9 cellular contexts compared by ENCODE assay signal in the genomic region with DNA sequence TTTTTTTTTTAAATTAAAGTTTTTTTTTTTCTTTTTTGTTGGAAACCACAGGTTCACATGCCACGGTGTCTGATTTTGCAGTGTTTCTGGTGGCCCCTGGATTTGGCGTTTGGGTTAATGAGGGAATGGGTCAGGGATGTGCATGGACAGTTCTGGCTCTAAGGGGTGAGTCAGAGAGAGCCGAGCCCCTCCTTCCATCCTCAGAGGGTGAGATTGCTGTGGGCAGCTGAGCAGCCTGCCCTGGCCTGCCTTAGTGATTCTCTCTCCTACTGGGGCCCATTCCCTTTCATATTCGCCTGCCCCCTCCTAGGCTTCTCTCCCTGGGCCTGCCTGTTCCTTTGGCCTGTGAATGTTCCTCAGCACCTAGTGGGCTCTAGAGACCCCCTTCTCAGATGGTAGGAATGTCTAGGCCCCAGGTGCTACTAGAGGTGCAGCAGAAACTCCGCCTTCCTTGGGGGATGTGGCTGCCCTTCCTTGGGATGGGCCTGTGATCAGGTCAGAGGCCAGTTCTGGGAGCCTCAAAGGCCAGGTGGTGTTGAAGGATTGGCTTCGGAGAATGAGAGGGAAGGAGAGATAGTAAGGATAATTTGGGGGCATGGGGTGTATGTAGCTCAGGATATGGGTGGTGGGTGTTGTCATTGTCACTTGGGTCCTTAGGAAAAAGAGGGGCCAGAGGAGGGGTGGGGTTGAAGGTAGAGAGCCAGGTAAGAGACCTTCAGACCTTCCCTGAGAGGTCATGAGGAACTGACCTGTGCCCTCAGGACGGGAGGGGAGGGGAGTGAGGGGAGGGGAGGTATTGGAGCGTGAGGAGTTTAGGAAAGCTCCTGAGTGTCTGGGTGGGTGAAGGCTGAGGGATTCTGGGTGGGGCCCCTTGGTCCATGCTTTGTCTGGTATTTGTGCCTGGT. TPM values are rescaled to one million over a fixed set of nuclear protein-coding genes. Genes with fewer than 3 reads are reported as not detected.
A peak's percentile ranks its signal among the peaks of the same experiment; 100 is the strongest.
DNase-seq lines count a peak whose midpoint lies in the region; ATAC-seq and TF ChIP-seq lines count a peak whose summit lies in the region.
"Had no signal": no experiment of that assay in that cellular context is flagged by ENCODE, and none has a peak within 500 bp of the region (broad histone marks: within the 10 kb centered on the region; RNA-seq: fewer than 3 reads in every experiment).

No MANE protein-coding gene starts in this region.

- BruUV-seq in OCI-LY7 (replicated peaks; lab: Mats Ljungman, UMichigan) = no TSS peak

- no peak overlapping the region for H2AFZ ChIP-seq in OCI-LY7 (ENCODE audit: low read length)

- intact Hi-C loops in CD8-positive, alpha-beta T cell (cut with DNase I, micrococcal nuclease) = no loop called here
- intact Hi-C loops in OCI-LY7 (cut with micrococcal nuclease; ENCODE audit: unreplicated experiment) = no loop called here
- intact Hi-C loops in dorsolateral prefrontal cortex (cut with DNase I) = no loop called here

- peaks cover 90% of the 10 kb centered on the region for H3K4me1 Mint-ChIP-seq in CD8-positive, alpha-beta T cell (ENCODE audit: low read depth)

- no peak for TF ChIP-seq CTCF in CD8-positive, alpha-beta T cell (IDR thresholded peaks at IDR 0.05)
- TF ChIP-seq CTCF in OCI-LY7 (conservative IDR thresholded peaks at IDR 0.05; ENCODE audit: low read length) = no peak
- TF ChIP-seq CTCF in dorsolateral prefrontal cortex (IDR thresholded peaks at IDR 0.05 in 54 of 56, conservative IDR thresholded peaks at IDR 0.05 in 2 of 56; ENCODE audit: low read depth in 1 of 56, partially characterized antibody in 56 of 56) = no peak
- no peak for TF ChIP-seq CTCF in neutrophil (IDR thresholded peaks at IDR 0.05)

- H3K4me3 Mint-ChIP-seq in CD8-positive, alpha-beta T cell = peak overlapping the region; percentile 47

- POLR2A ChIA-PET in CD8-positive, alpha-beta T cell (lab: Charles Lee) = interaction anchor here (0.7 to 1.6 kb wide), 5 partner anchors 8 to 69 kb away, joined by 3 to 10 read pairs (median 7); no protein-coding TSS in a partner anchor
- POLR2A ChIA-PET in OCI-LY7 (lab: Charles Lee) = interaction anchor here (0.7 to 2.7 kb wide), 6 partner anchors 8 to 25 kb away, joined by 3 to 16 read pairs (median 5); no protein-coding TSS in a partner anchor

- no peaks in the 10 kb centered on the region for H4K20me1 ChIP-seq in OCI-LY7 (ENCODE audit: insufficient read depth, low read length)

- H3K4me1 ChIP-seq in CD8-positive, alpha-beta T cell (ENCODE audit: insufficient read depth, low read length) = peaks cover 80% of the 10 kb centered on the region
- H3K4me1 ChIP-seq in OCI-LY7 (ENCODE audit: insufficient read depth, low read length, poor library complexity, severe bottlenecking) (peaks cover 73% of the 10 kb centered on the region), neutrophil (ENCODE audit: control insufficient read depth in 1 of 2, insufficient read depth in 1 of 2, low read depth in 1 of 2, low read length in 1 of 2) (peaks cover 17 to 37% of the 10 kb centered on the region in 2 experiments)

- H3K9me3 ChIP-seq in CD8-positive, alpha-beta T cell (ENCODE audit: low read length) = no peaks in the 10 kb centered on the region
- H3K9me3 ChIP-seq in OCI-LY7 (ENCODE audit: low read length) (no peaks in the 10 kb centered on the region), neutrophil (no peaks in the 10 kb centered on the region)

- H3K9me3 Mint-ChIP-seq in CD8-positive, alpha-beta T cell = peaks cover 8% of the 10 kb centered on the region

- H3K27me3 Mint-ChIP-seq in CD8-positive, alpha-beta T cell (ENCODE audit: low read depth) = no peaks in the 10 kb centered on the region

- CTCF ChIA-PET in CD8-positive, alpha-beta T cell (lab: Charles Lee) = interaction anchor here (1.2 to 21.9 kb wide), 6 partner anchors 9 to 37 kb away, joined by 3 to 404 read pairs (median 119); partner anchors contain the start of gene TSPAN14
- CTCF ChIA-PET in OCI-LY7 (lab: Charles Lee; ENCODE audit: unreplicated experiment) = interaction anchor here (0.6 to 1.7 kb wide), 2 partner anchors 31 to 679 kb away, joined by 5 to 9 read pairs; no protein-coding TSS in a partner anchor

- H3K27me3 ChIP-seq in CD8-positive, alpha-beta T cell (ENCODE audit: insufficient read depth, low read length) = no peaks in the 10 kb centered on the region
- H3K27me3 ChIP-seq in dorsolateral prefrontal cortex = no peaks in the 10 kb centered on the region
- no peaks in the 10 kb centered on the region for H3K27me3 ChIP-seq in neutrophil

- DNase-seq in CD8-positive, alpha-beta T cell = no peak
- DNase-seq in OCI-LY7 (ENCODE audit: low spot score) (no peak), dorsolateral prefrontal cortex (no peak), NCI-H748 (lab: John Stamatoyannopoulos, UW; ENCODE audit: unreplicated experiment) (no peak)
- DNase-seq: small intestine had no signal

- peak overlapping the region; percentile 33 for H3K4me3 ChIP-seq in CD8-positive, alpha-beta T cell (ENCODE audit: low read depth, low read length)
- H3K4me3 ChIP-seq in OCI-LY7 (ENCODE audit: low read depth, low read length, poor library complexity, severe bottlenecking) (no peak overlapping the region), dorsolateral prefrontal cortex (no peak overlapping the region), neutrophil (ENCODE audit: low read depth in 1 of 2, low read length in 1 of 2) (no peak overlapping the region)

- peaks cover 71% of the 10 kb centered on the region for H3K36me3 Mint-ChIP-seq in CD8-positive, alpha-beta T cell

- H3K79me2 ChIP-seq in OCI-LY7 (ENCODE audit: insufficient read depth, low read depth, low read length) = peaks cover 87% of the 10 kb centered on the region

- H3K9me2 ChIP-seq in OCI-LY7 (ENCODE audit: insufficient read depth, low read length) = no peaks in the 10 kb centered on the region

- H3K27ac Mint-ChIP-seq in CD8-positive, alpha-beta T cell = peak overlapping the region; percentile 97

- H3K27ac ChIP-seq in CD8-positive, alpha-beta T cell (ENCODE audit: low read depth, low read length) = peak overlapping the region; percentile 19
- H3K27ac ChIP-seq in OCI-LY7 (ENCODE audit: low read depth, low read length, poor library complexity, severe bottlenecking) (peak overlapping the region; percentile 86), dorsolateral prefrontal cortex (peak overlapping the region in 41 of 59 donors; percentile 3 to 98 (median 47)), neutrophil (peak overlapping the region; percentile 46)

- no peak for ATAC-seq in CD8-positive, alpha-beta T cell
- ATAC-seq in GM19463 (IDR thresholded peaks at IDR 0.05; ENCODE audit: unreplicated experiment) (no peak), HG03565 (IDR thresholded peaks at IDR 0.05; ENCODE audit: unreplicated experiment) (no peak), HG02970 (IDR thresholded peaks at IDR 0.05; ENCODE audit: low FRiP score, unreplicated experiment) (no peak)

- H3K4me2 ChIP-seq in OCI-LY7 (ENCODE audit: low read length) = peak overlapping the region; percentile 71

- peaks cover 5% of the 10 kb centered on the region for H3K36me3 ChIP-seq in CD8-positive, alpha-beta T cell (ENCODE audit: insufficient read depth, low read length)
- H3K36me3 ChIP-seq in OCI-LY7 (ENCODE audit: insufficient read depth, low read length) (peaks cover 67% of the 10 kb centered on the region), neutrophil (peaks cover 34% of the 10 kb centered on the region)

RNA-seq across cellular contexts. Expression of gene TSPAN14, which starts 19.8 kb away (rescaled TPM):
- total RNA-seq in CD8-positive, alpha-beta T cell = 10 to 100 TPM; 63.9 to 66.1 TPM
- 15.5 and 17.0 TPM in 2 replicates for total RNA-seq in OCI-LY7 (2014; rRNA removed; shearing (Covaris generic))
- total RNA-seq in OCI-LY7 (2022) (33.4 and 33.6 TPM in 2 replicates), dorsolateral prefrontal cortex (10 to 100 TPM; 40.9 to 83.1 (median 60.2) TPM)

Comparison
In these comparisons a context has a peak if more than half of its experiments do, and no peak if none do; other contexts are left out.
1. H3K27ac ChIP-seq: peak in every context shown above with its lines; median percentile 86 in OCI-LY7; 47 in dorsolateral prefrontal cortex; 46 in neutrophil; 19 in CD8-positive, alpha-beta T cell.